In genomic region chr2:148802448-148803220, GRCh38 we compare ENCODE assay signal across 23 cellular contexts.
DNase-seq lines count a peak whose midpoint lies in the region; ATAC-seq, FAIRE-seq and TF ChIP-seq lines count a peak whose summit lies in the region.
"Had no signal": no experiment of that assay in that cellular context is flagged by ENCODE, and none has a peak within 500 bp of the region (broad histone marks: within the 10 kb centered on the region; RNA-seq: fewer than 3 reads in every experiment).

No MANE protein-coding gene starts in this region.

- TF ChIP-seq POLR2A in testis (IDR thresholded peaks at IDR 0.05): no peak

- FAIRE-seq in RCC 7860 (lab: Jason Lieb, UNC): peak; percentile 85
- FAIRE-seq: A549, GM19239 had no signal

- H3K4me3 ChIP-seq in epithelial cell of proximal tubule (ENCODE audit: low read depth, low read length): no peak overlapping the region
- no peak overlapping the region for H3K4me3 ChIP-seq in mucosa of descending colon
- H3K4me3 ChIP-seq in testis: no peak overlapping the region
- H3K4me3 ChIP-seq: A549 had no signal

- no peaks in the 10 kb centered on the region for H3K36me3 ChIP-seq in mucosa of descending colon (ENCODE audit: low read depth)
- no peaks in the 10 kb centered on the region for H3K36me3 ChIP-seq in testis (ENCODE audit: low read depth, missing control alignments)
- H3K36me3 ChIP-seq: BE2C had no signal

- peak; percentile 37 for ATAC-seq in mucosa of descending colon
- ATAC-seq: A549, HCT116 had no signal

- no peak overlapping the region for H3K27ac ChIP-seq in testis
- H3K27ac ChIP-seq: A549 had no signal

- no peaks in the 10 kb centered on the region for H3K27me3 ChIP-seq in testis
- H3K27me3 ChIP-seq: BE2C had no signal

- no peak for TF ChIP-seq CTCF in epithelial cell of proximal tubule (conservative IDR thresholded peaks at IDR 0.05; ENCODE audit: low read depth, low read length)
- no peak for TF ChIP-seq CTCF in mucosa of descending colon (IDR thresholded peaks at IDR 0.05)
- no peak for TF ChIP-seq CTCF in testis (IDR thresholded peaks at IDR 0.05)

- H3K9me3 ChIP-seq in mucosa of descending colon: no peaks in the 10 kb centered on the region
- H3K9me3 ChIP-seq in testis: no peaks in the 10 kb centered on the region
- H3K9me3 ChIP-seq: BE2C, SK-N-SH had no signal

- H3K4me1 ChIP-seq in mucosa of descending colon (ENCODE audit: low read depth) (no peaks in the 10 kb centered on the region), testis (no peaks in the 10 kb centered on the region)
- H3K4me1 ChIP-seq: A549, BE2C had no signal

- DNase-seq in HT-29 (ENCODE audit: low spot score) (peak; percentile 31), RCC 7860 (ENCODE audit: low spot score) (peak; percentile 18), epithelial cell of proximal tubule (ENCODE audit: low read depth) (peak; percentile 46), mucosa of descending colon (no peak), testis (no peak), NCI-H2107 treated with DMSO at 0.1 percent for 48 hours (lab: John Stamatoyannopoulos, UW; ENCODE audit: unreplicated experiment) (no peak), mucosa of gallbladder (ENCODE audit: low spot score) (no peak)
- DNase-seq: BE2C, EL, GOT3, Karpas-422, NCI-H1092 treated with DMSO at 0.1 percent for 48 hours, NCI-H146, NCI-H2029, NCI-H2171 treated with DMSO at 0.1 percent for 48 hours, NCI-H446, NCI-H526, RPMI8226, SHP77 treated with DMSO at 0.1 percent for 48 hours, SK-N-SH had no signal

- WGBS in testis, 2 donors: 92 to 95% methylated on average over 2 of the region's 2 CpGs

- intact Hi-C loops in mucosa of descending colon (cut with DNase I, micrococcal nuclease) (no loop called here), testis (cut with DNase I; ENCODE audit: low total_unique reads) (no loop called here)

Comparison
In these comparisons a context has a peak if more than half of its experiments do, and no peak if none do; other contexts are left out.
1. DNase-seq: peak in HT-29 (single experiment), RCC 7860 (single experiment) and epithelial cell of proximal tubule (single experiment); none in mucosa of descending colon (0 of 3), testis (single experiment), NCI-H2107 treated with DMSO at 0.1 percent for 48 hours (single experiment) and mucosa of gallbladder (single experiment).